ENCODE assay signal across 9 cellular contexts in the genomic region with DNA sequence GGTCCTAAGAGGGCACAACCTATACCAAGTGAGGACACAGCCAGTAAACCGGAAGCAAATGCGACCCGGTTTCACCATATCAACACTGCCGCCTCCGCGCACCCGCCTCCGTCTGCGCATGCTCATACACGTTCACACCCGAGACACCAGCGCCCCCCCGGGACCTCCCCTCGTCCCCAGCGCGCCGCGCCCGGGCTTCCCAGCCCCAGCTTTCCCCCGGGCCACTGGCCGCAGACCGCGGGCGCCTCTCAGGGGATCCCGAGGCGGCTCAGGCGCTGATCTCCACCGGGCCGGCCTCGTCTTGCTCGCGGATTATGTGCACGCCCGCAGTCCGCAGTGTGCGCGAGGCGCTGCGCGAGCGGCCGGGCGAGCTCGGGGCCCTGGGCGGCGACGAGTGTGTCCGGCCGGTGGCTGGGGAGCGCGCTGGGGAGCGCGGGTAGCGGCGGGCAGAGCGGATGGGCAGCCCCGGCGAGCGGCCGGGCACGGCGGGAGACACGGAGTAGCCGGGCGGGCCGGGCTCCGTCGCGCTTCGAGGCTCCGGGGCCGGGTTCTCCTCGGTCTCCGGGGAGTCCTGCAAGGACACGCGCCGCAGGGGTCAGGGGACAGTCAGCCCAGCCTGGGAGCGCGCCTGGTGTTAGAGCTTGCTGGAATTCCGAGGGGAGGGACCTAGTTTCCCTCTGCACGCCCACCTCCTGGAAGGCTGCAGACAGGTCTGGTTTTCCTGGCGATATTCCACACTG. TPM values are rescaled to one million over a fixed set of nuclear protein-coding genes. Genes with fewer than 3 reads are reported as not detected.
DNase-seq lines count a peak whose midpoint lies in the region; ATAC-seq, FAIRE-seq and TF ChIP-seq lines count a peak whose summit lies in the region.
"Had no signal": no experiment of that assay in that cellular context is flagged by ENCODE, and none has a peak within 500 bp of the region (broad histone marks: within the 10 kb centered on the region; RNA-seq: fewer than 3 reads in every experiment).

No MANE protein-coding gene starts in this region.

- H3K27ac ChIP-seq in A549 (peak overlapping the region; percentile 20 to 67; a peak in 3 of 6 replicates), ascending aorta (no peak overlapping the region)

- 46% methylated on average over 9 of the region's 82 CpGs for WGBS in A549 (ENCODE audit: missing lambda C conversion rate)

- H3K9me3 ChIP-seq in A549 = no peaks in the 10 kb centered on the region
- H3K9me3 ChIP-seq in ascending aorta = no peaks in the 10 kb centered on the region
- no peaks in the 10 kb centered on the region for H3K9me3 ChIP-seq in skeletal muscle satellite cell (replicated peaks; ENCODE audit: low read length)

- H3K27me3 ChIP-seq in H7 (ENCODE audit: control insufficient read depth, insufficient read depth, low read length) = peaks cover 45% of the 10 kb centered on the region
- H3K27me3 ChIP-seq in ascending aorta = no peaks in the 10 kb centered on the region
- no peaks in the 10 kb centered on the region for H3K27me3 ChIP-seq in skeletal muscle satellite cell (ENCODE audit: control insufficient read depth, insufficient read depth, low read length)

- TF ChIP-seq RAD21 in A549 (conservative IDR thresholded peaks at IDR 0.05 in 1 of 2, IDR thresholded peaks at IDR 0.05 in 1 of 2) = no peak

- intact Hi-C loops in ascending aorta (cut with DNase I) = no loop called here

- peak; percentile 22 to 45 for DNase-seq in A549 (ENCODE audit: low read depth in 1 of 2, low spot score in 1 of 2)
- peak; percentile 90 for DNase-seq in H7
- DNase-seq in T follicular helper cell (ENCODE audit: low read depth) = peak; percentile 50
- peak in 1 of 2 donors; percentile 76 for DNase-seq in ascending aorta (ENCODE audit: low spot score in 2 of 2)
- DNase-seq in iPS DF 4.7 (ENCODE audit: extremely low read depth, low spot score) = peak; percentile 38
- no peak for DNase-seq in NOMO-1 treated with dmso at 0.1 percent for 144 hours (lab: John Stamatoyannopoulos, UW; ENCODE audit: unreplicated experiment)

- H3K9ac ChIP-seq in skeletal muscle satellite cell (ENCODE audit: low read depth, low read length) = peak overlapping the region; percentile 71

- no peak for TF ChIP-seq EP300 in A549 (IDR thresholded peaks at IDR 0.05)

- no peak for FAIRE-seq in A549 (lab: Jason Lieb, UNC)

- ATAC-seq in A549 (peak in 1 of 2 experiments; percentile 71; a peak in 3 of 6 replicates), HG03045 (IDR thresholded peaks at IDR 0.05; ENCODE audit: unreplicated experiment) (no peak)

- no peak for TF ChIP-seq CTCF in A549 (IDR thresholded peaks at IDR 0.05)
- no peak for TF ChIP-seq CTCF in ascending aorta (IDR thresholded peaks at IDR 0.05)

- no peaks in the 10 kb centered on the region for H3K36me3 ChIP-seq in H7 (replicated peaks; ENCODE audit: control insufficient read depth, insufficient read depth, low read length)
- H3K36me3 ChIP-seq in ascending aorta = no peaks in the 10 kb centered on the region
- no peaks in the 10 kb centered on the region for H3K36me3 ChIP-seq in skeletal muscle satellite cell (ENCODE audit: insufficient read depth, low read length)

- no peaks in the 10 kb centered on the region for H3K4me1 ChIP-seq in A549
- no peaks in the 10 kb centered on the region for H3K4me1 ChIP-seq in ascending aorta
- H3K4me1 ChIP-seq in skeletal muscle satellite cell (ENCODE audit: control insufficient read depth, insufficient read depth, low read length) = peaks cover 15% of the 10 kb centered on the region

- POLR2A ChIA-PET in A549 (lab: Yijun Ruan, JAX) = no interaction called here

- TF ChIP-seq POLR2A in A549 (IDR thresholded peaks at IDR 0.05; ENCODE audit: low read length) = no peak

- H3K4me2 ChIP-seq in A549 = peak overlapping the region; percentile 75
- H3K4me2 ChIP-seq in skeletal muscle satellite cell (ENCODE audit: low read length) = peak overlapping the region; percentile 92

- CTCF ChIA-PET in A549 (lab: Yijun Ruan, JAX) = interaction anchor here (1.0 kb wide), 1 partner anchor 45 kb away, joined by 3 read pairs; no protein-coding TSS in a partner anchor

- H3K4me3 ChIP-seq in A549 (peak overlapping the region; percentile 32; the same call in 2 of the 3 replicates), H7 (ENCODE audit: insufficient read depth, low read depth, low read length) (peak overlapping the region; percentile 53), ascending aorta (peak overlapping the region; percentile 43 to 62), skeletal muscle satellite cell (ENCODE audit: low read length) (peak overlapping the region; percentile 67)

TF ChIP-seq in A549, 52 proteins besides CTCF, POLR2A, EP300 and RAD21:
- TF ChIP-seq CBX8 (IDR thresholded peaks at IDR 0.05) (no peak), NR3C1 (IDR thresholded peaks at IDR 0.05) (no peak), FOSB (CRISPR knock-in tag; IDR thresholded peaks at IDR 0.05) (no peak), BHLHE40 (IDR thresholded peaks at IDR 0.05; ENCODE audit: low read depth, low read length) (no peak), ZNF302 (CRISPR knock-in tag; IDR thresholded peaks at IDR 0.05) (no peak)
- TF ChIP-seq, protein P1, sequence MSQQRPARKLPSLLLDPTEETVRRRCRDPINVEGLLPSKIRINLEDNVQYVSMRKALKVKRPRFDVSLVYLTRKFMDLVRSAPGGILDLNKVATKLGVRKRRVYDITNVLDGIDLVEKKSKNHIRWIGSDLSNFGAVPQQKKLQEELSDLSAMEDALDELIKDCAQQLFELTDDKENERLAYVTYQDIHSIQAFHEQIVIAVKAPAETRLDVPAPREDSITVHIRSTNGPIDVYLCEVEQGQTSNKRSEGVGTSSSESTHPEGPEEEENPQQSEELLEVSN (IDR thresholded peaks at IDR 0.05; ENCODE audit: borderline replicate concordance, low read depth) = peak; percentile 64
- TF ChIP-seq, protein P2, sequence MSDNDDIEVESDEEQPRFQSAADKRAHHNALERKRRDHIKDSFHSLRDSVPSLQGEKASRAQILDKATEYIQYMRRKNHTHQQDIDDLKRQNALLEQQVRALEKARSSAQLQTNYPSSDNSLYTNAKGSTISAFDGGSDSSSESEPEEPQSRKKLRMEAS (IDR thresholded peaks at IDR 0.05) = peak; percentile 37; the same call in 1 of the 2 replicates

RNA-seq across cellular contexts. Expression of a gene that starts 2.0 kb away (rescaled TPM):
- polyA plus RNA-seq in A549 (2011; rRNA removed) (not detected in 2 replicates), A549 (2017; fragmentation: RNase III; extraction: RNeasy Plus Mini Kit Qiagen cat#74134 plus additional on column Dnase treatment) (not detected in 3 replicates)
- polyA plus RNA-seq in A549 (2012; cell fraction: cytosol; rRNA removed) = not detected in 2 replicates
- polyA plus RNA-seq in A549 (2012; cell fraction: nucleus; rRNA removed) = not detected in 2 replicates
- not detected in 2 replicates for polyA minus RNA-seq in A549 (2011; rRNA and poly(A)+ RNA removed)
- total RNA-seq in H7 (2014; rRNA removed; shearing (Covaris generic)) = not detected in 2 replicates
- total RNA-seq in ascending aorta = not detected
- not detected in 2 replicates for total RNA-seq in skeletal muscle satellite cell (2012; rRNA removed)

RNA-seq across cellular contexts. Expression of a gene that starts 14.8 kb away (rescaled TPM):
- polyA plus RNA-seq in A549 (2011; rRNA removed) (not detected in 2 replicates), A549 (2017; fragmentation: RNase III; extraction: RNeasy Plus Mini Kit Qiagen cat#74134 plus additional on column Dnase treatment) (not detected in 3 replicates)
- not detected in 2 replicates for polyA plus RNA-seq in A549 (2012; cell fraction: cytosol; rRNA removed)
- not detected in 2 replicates for polyA plus RNA-seq in A549 (2012; cell fraction: nucleus; rRNA removed)
- not detected in 2 replicates for polyA minus RNA-seq in A549 (2011; rRNA and poly(A)+ RNA removed)
- total RNA-seq in H7 (2014; rRNA removed; shearing (Covaris generic)) = not detected in 2 replicates
- total RNA-seq in ascending aorta = not detected
- not detected in 2 replicates for total RNA-seq in skeletal muscle satellite cell (2012; rRNA removed)
- total RNA-seq: glomerular endothelial cell had no signal

RNA-seq across cellular contexts. Expression of a gene that starts 23.4 kb away (rescaled TPM):
- not detected in 2 replicates for polyA plus RNA-seq in A549 (2011; rRNA removed)
- not detected in 2 replicates for polyA plus RNA-seq in A549 (2012; cell fraction: cytosol; rRNA removed)
- 0.01 TPM in 1 of 2 replicates, not detected in the other for polyA plus RNA-seq in A549 (2012; cell fraction: nucleus; rRNA removed)
- not detected in 3 replicates for polyA plus RNA-seq in A549 (2017; fragmentation: RNase III; extraction: RNeasy Plus Mini Kit Qiagen cat#74134 plus additional on column Dnase treatment)
- polyA minus RNA-seq in A549 (2011; rRNA and poly(A)+ RNA removed) = not detected in 2 replicates
- not detected in 2 replicates for total RNA-seq in H7 (2014; rRNA removed; shearing (Covaris generic))
- 51.5 TPM for total RNA-seq in ascending aorta
- 5.9 and 9.1 TPM in 2 replicates for total RNA-seq in skeletal muscle satellite cell (2012; rRNA removed)

RNA-seq across cellular contexts. Expression of a gene that starts 33.0 kb away (rescaled TPM):
- polyA plus RNA-seq in A549 (2011; rRNA removed) = 1.1 and 1.3 TPM in 2 replicates
- 0.17 and 0.19 TPM in 2 replicates for polyA plus RNA-seq in A549 (2012; cell fraction: cytosol; rRNA removed)
- polyA plus RNA-seq in A549 (2012; cell fraction: nucleus; rRNA removed) = 0.18 and 0.20 TPM in 2 replicates
- polyA plus RNA-seq in A549 (2017; fragmentation: RNase III; extraction: RNeasy Plus Mini Kit Qiagen cat#74134 plus additional on column Dnase treatment) = 0.50 to 0.90 TPM (median 0.58 TPM) in 3 replicates
- 0.68 and 0.79 TPM in 2 replicates for polyA minus RNA-seq in A549 (2011; rRNA and poly(A)+ RNA removed)
- 1.2 and 3.0 TPM in 2 replicates for total RNA-seq in H7 (2014; rRNA removed; shearing (Covaris generic))
- not detected for total RNA-seq in ascending aorta
- total RNA-seq in skeletal muscle satellite cell (2012; rRNA removed) = 3.0 and 3.1 TPM in 2 replicates

RNA-seq across cellular contexts. Expression of a gene that starts 55.8 kb away (rescaled TPM):
- polyA plus RNA-seq in A549 (2011; rRNA removed) (2.1 and 3.0 TPM in 2 replicates), A549 (2017; fragmentation: RNase III; extraction: RNeasy Plus Mini Kit Qiagen cat#74134 plus additional on column Dnase treatment) (2.6 to 2.8 TPM (median 2.8 TPM) in 3 replicates)
- 3.1 and 4.1 TPM in 2 replicates for polyA plus RNA-seq in A549 (2012; cell fraction: cytosol; rRNA removed)
- polyA plus RNA-seq in A549 (2012; cell fraction: nucleus; rRNA removed) = 15.0 and 15.2 TPM in 2 replicates
- polyA minus RNA-seq in A549 (2011; rRNA and poly(A)+ RNA removed) = 1.2 and 3.2 TPM in 2 replicates
- total RNA-seq in H7 (2014; rRNA removed; shearing (Covaris generic)) = 26.1 and 31.0 TPM in 2 replicates
- 37.5 TPM for total RNA-seq in ascending aorta
- 8.7 and 10.4 TPM in 2 replicates for total RNA-seq in skeletal muscle satellite cell (2012; rRNA removed)

Comparison
In these comparisons a context has a peak if more than half of its experiments do, and no peak if none do; other contexts are left out.
1. H3K27ac ChIP-seq: peak in A549 (2 of 2); none in ascending aorta (0 of 2).
2. RNA of a gene that starts 23.4 kb away (total RNA-seq): 51.5 TPM in ascending aorta (single experiment); not detected in H7; every median in the first group is over 10 times any median in the second.
3. Peak in every context shown above with its lines, with median percentiles within 50 percentile points of each other: H3K4me3 ChIP-seq.